In the genomic region with DNA sequence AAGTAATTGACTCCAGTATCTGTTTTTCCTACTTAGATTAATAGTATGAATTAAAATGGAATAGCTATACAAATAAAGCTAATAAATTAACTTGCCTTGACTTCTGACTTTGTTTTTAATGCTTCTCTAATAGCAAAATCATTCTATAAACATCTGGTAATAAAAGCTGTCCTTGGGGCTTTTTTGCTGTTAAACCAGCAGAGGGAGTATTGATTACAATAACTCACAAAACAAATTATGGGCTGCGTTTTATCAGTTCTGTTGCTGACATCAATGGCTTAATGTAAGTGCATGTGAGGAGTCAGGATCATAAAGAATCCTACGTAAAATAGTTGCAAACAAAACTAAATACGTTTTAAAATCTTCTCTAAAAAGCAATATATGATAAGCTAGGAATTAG, we compare ENCODE assay signal across 13 cellular contexts.
A peak's percentile ranks its signal among the peaks of the same experiment; 100 is the strongest.
DNase-seq lines count a peak whose midpoint lies in the region; ATAC-seq and TF ChIP-seq lines count a peak whose summit lies in the region.
"Had no signal": no experiment of that assay in that cellular context is flagged by ENCODE, and none has a peak within 500 bp of the region (broad histone marks: within the 10 kb centered on the region; RNA-seq: fewer than 3 reads in every experiment).

No MANE protein-coding gene starts in this region.

- in situ Hi-C loops in brain microvascular endothelial cell (cut with HindIII; ENCODE audit: low pct_ligation_motif_present, low sequenced_read_pairs), result no loop called here

- H3K4me3 Mint-ChIP-seq in neural crest cell, result no peak overlapping the region
- H3K4me3 Mint-ChIP-seq: activated CD8-positive, alpha-beta memory T cell treated with anti-CD3 and anti-CD28 coated beads, Interleukin-2, amount 10 ng/mL, durations not matched to agents 7 days and 5 days; immature natural killer cell; T-helper 2 cell treated with Interferon-gamma antibody and Interleukin-4, amounts not matched to agents 5 μg/mL and 100 μg/mL, for 36 hours had no signal

- H3K4me1 Mint-ChIP-seq in neural crest cell, result peaks cover 7% of the 10 kb centered on the region
- H3K4me1 Mint-ChIP-seq: activated CD8-positive, alpha-beta memory T cell treated with anti-CD3 and anti-CD28 coated beads, Interleukin-2, amount 10 ng/mL, durations not matched to agents 7 days and 5 days; immature natural killer cell had no signal

- H3K27me3 Mint-ChIP-seq in neural crest cell (ENCODE audit: low read depth), result no peaks in the 10 kb centered on the region
- H3K27me3 Mint-ChIP-seq: activated CD8-positive, alpha-beta memory T cell treated with anti-CD3 and anti-CD28 coated beads, Interleukin-2, amount 10 ng/mL, durations not matched to agents 7 days and 5 days had no signal

- no peak for ATAC-seq in GM19397 (IDR thresholded peaks at IDR 0.05; ENCODE audit: unreplicated experiment)
- ATAC-seq in GM18517 (IDR thresholded peaks at IDR 0.05; ENCODE audit: unreplicated experiment), result no peak
- ATAC-seq: activated CD8-positive, alpha-beta memory T cell treated with anti-CD3 and anti-CD28 coated beads, Interleukin-2, amount 10 ng/mL, durations not matched to agents 7 days and 5 days; K562 had no signal

- H3K4me3 ChIP-seq in GM12864 (ENCODE audit: low read depth, low read length) (no peak overlapping the region), brain microvascular endothelial cell (ENCODE audit: low read depth, low read length) (no peak overlapping the region)
- H3K4me3 ChIP-seq: K562 had no signal

- no peak overlapping the region for H3K27ac Mint-ChIP-seq in neural crest cell (ENCODE audit: unreplicated experiment)
- H3K27ac Mint-ChIP-seq: activated CD8-positive, alpha-beta memory T cell treated with anti-CD3 and anti-CD28 coated beads, Interleukin-2, amount 10 ng/mL, durations not matched to agents 7 days and 5 days; immature natural killer cell; T-helper 2 cell treated with Interferon-gamma antibody and Interleukin-4, amounts not matched to agents 5 μg/mL and 100 μg/mL, for 36 hours had no signal

- peaks cover 17% of the 10 kb centered on the region for H3K36me3 Mint-ChIP-seq in neural crest cell (ENCODE audit: low read depth)
- H3K36me3 Mint-ChIP-seq: activated CD8-positive, alpha-beta memory T cell treated with anti-CD3 and anti-CD28 coated beads, Interleukin-2, amount 10 ng/mL, durations not matched to agents 7 days and 5 days had no signal

- H3K27ac ChIP-seq in brain microvascular endothelial cell, result no peak overlapping the region

- H3K27me3 ChIP-seq in brain microvascular endothelial cell (replicated peaks), result no peaks in the 10 kb centered on the region

- TF ChIP-seq CTCF in GM12864 (IDR thresholded peaks at IDR 0.05; ENCODE audit: low read depth, low read length, missing control alignments) (peak; percentile 6), brain microvascular endothelial cell (IDR thresholded peaks at IDR 0.05; ENCODE audit: low read depth, low read length, missing control alignments) (peak; percentile 16), neural crest cell (conservative IDR thresholded peaks at IDR 0.05) (peak; percentile 58)

- H3K36me3 ChIP-seq in brain microvascular endothelial cell (replicated peaks), result no peaks in the 10 kb centered on the region

- no peak for DNase-seq in GM12864 (ENCODE audit: low read depth)
- DNase-seq in NCI-H1105 treated with DMSO at 0.1 percent for 48 hours (lab: John Stamatoyannopoulos, UW), result peak; percentile 13
- no peak for DNase-seq in brain microvascular endothelial cell
- no peak for DNase-seq in neural crest cell (ENCODE audit: low read depth, low spot score)
- DNase-seq in cerebellar cortex (ENCODE audit: low spot score), result no peak
- DNase-seq: activated CD8-positive, alpha-beta memory T cell treated with anti-CD3 and anti-CD28 coated beads, Interleukin-2, amount 10 ng/mL, durations not matched to agents 7 days and 5 days; DND-41; immature natural killer cell; NCI-H524 had no signal

- H3K9me3 Mint-ChIP-seq in neural crest cell, result peaks cover 13% of the 10 kb centered on the region

Comparison
In these comparisons a context has a peak if more than half of its experiments do, and no peak if none do; other contexts are left out.
1. CTCF ChIP-seq: peak in every context shown above with its lines; median percentile 58 in neural crest cell; 16 in brain microvascular endothelial cell; 6 in GM12864.